Comparison of ENCODE assay signal across 8 cellular contexts in the genomic region with DNA sequence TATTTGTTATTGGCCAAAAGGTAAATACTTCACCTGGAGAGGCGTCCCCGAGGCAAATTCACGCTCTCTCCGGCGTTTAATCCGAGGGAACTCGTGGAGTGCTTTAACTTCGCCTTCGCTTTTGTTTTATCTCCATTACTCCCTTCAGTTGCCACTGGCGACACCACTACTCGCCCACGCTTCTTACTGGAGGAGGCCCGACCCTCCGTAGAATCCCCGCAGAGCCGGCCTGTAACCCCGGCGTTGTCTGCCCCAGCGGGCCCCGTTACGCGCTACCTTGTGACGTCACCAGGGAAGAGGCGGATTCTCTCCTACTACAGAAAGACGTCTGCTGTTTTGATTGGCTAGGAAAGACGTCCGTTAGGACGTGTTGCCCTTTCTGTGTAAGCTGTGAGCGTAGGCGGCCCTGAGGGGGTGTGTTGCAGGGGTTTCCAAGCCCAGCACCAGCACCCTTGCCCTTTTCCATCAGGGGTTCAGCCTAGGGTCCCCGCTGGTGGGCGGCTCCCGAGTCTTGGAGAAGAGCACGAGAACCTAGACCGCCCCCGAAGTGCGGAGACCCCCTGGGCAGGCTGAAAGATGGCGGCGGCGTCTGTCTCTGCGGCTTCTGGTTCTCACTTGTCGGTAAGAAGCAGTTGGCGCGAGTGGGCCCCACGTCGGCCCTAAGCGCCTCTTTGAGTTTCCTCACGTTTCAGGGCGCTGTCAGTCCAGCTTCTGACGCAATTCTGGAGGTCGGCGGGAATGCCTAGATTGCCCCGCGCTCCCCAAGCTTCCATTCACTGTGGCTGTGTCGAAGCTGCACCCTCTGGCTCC. TPM values are rescaled to one million over a fixed set of nuclear protein-coding genes. Genes with fewer than 3 reads are reported as not detected.
DNase-seq lines count a peak whose midpoint lies in the region; ATAC-seq and TF ChIP-seq lines count a peak whose summit lies in the region.

A gene (plus strand): TSS at position 376 of the 810 bp plus-strand sequence. CDS start 201 bp downstream, at position 577.

- peaks cover 24% of the 10 kb centered on the region for H3K36me3 Mint-ChIP-seq in WTC11

- no peaks in the 10 kb centered on the region for H3K9me3 ChIP-seq in smooth muscle cell (replicated peaks; ENCODE audit: low read depth)

- H3K27me3 ChIP-seq in smooth muscle cell (ENCODE audit: low read depth), result no peaks in the 10 kb centered on the region

- peak within 1 kb of the TSS; percentile 99 for H3K4me3 Mint-ChIP-seq in WTC11

- ATAC-seq in GM18909 (IDR thresholded peaks at IDR 0.05; ENCODE audit: poor library complexity, unreplicated experiment) (peak; percentile 80), HG03175 (IDR thresholded peaks at IDR 0.05; ENCODE audit: unreplicated experiment) (peak; percentile 71), WTC11 (peak; percentile 65)

- WGBS in smooth muscle cell (ENCODE audit: low lambda C conversion rate), result under 1% methylated on average over 51 of the region's 55 CpGs

- no peaks in the 10 kb centered on the region for H3K9me3 Mint-ChIP-seq in WTC11

- POLR2A ChIA-PET in AG04449 (lab: Yijun Ruan, JAX) (interaction anchor here (0.8 to 1.5 kb wide), 3 partner anchors 22 to 643 kb away, joined by 3 to 6 read pairs (median 3); no protein-coding TSS in a partner anchor), WTC11 (lab: Charles Lee) (interaction anchor here (0.7 to 3.7 kb wide), 8 partner anchors 22 to 723 kb away, joined by 3 to 25 read pairs (median 5); a partner anchor contains a TSS)

- H2AFZ ChIP-seq in smooth muscle cell (ENCODE audit: low read depth), result peak within 1 kb of the TSS; percentile 82

- peak within 1 kb of the TSS; percentile 89 for H3K4me2 ChIP-seq in smooth muscle cell

- peaks cover 34% of the 10 kb centered on the region for H3K4me1 Mint-ChIP-seq in WTC11

- no peaks in the 10 kb centered on the region for H4K20me1 ChIP-seq in smooth muscle cell (ENCODE audit: low read depth)

- peak; percentile 94 for DNase-seq in AG04449 (ENCODE audit: low read depth, low spot score)
- DNase-seq in NCI-H226, result peak; percentile 98
- DNase-seq in WTC11 (ENCODE audit: low spot score), result peak; percentile 94
- peak; percentile 99 to 100 for DNase-seq in cardiac fibroblast (ENCODE audit: low read depth in 2 of 2)
- DNase-seq in iPS-NIHi7 (ENCODE audit: extremely low spot score), result peak; percentile 89
- peak; percentile 89 for DNase-seq in smooth muscle cell (lab: John Stamatoyannopoulos, UW; ENCODE audit: unreplicated experiment)

- peak within 1 kb of the TSS; percentile 85 for H3K4me3 ChIP-seq in AG04449 (ENCODE audit: low read depth, low read length)
- H3K4me3 ChIP-seq in cardiac fibroblast (replicated peaks in 1 of 2; ENCODE audit: low read depth in 2 of 2, low read length in 2 of 2), result peak within 1 kb of the TSS; percentile 88 to 97
- peak within 1 kb of the TSS; percentile 74 for H3K4me3 ChIP-seq in smooth muscle cell

- peak within 1 kb of the TSS; percentile 98 for H3K27ac ChIP-seq in smooth muscle cell (ENCODE audit: low read depth)

- H3K79me2 ChIP-seq in smooth muscle cell (ENCODE audit: low read depth), result peaks cover 76% of the 10 kb centered on the region

- H3K9ac ChIP-seq in smooth muscle cell (ENCODE audit: low read depth), result peak within 1 kb of the TSS; percentile 98

- CTCF ChIA-PET in AG04449 (lab: Yijun Ruan, JAX), result interaction anchor here (1.0 to 3.8 kb wide), 11 partner anchors 10 to 722 kb away, joined by 3 to 19 read pairs (median 6); a partner anchor contains a TSS
- CTCF ChIA-PET in WTC11 (lab: Charles Lee), result interaction anchor here (1.2 to 1.8 kb wide), 6 partner anchors 46 to 723 kb away, joined by 3 to 10 read pairs (median 5); a partner anchor contains a TSS

- H3K27ac Mint-ChIP-seq in WTC11, result peak within 1 kb of the TSS; percentile 100

- H3K27me3 Mint-ChIP-seq in WTC11 (ENCODE audit: low read depth), result no peaks in the 10 kb centered on the region

- peaks cover 3% of the 10 kb centered on the region for H3K36me3 ChIP-seq in smooth muscle cell (ENCODE audit: low read depth)

- peaks cover 20% of the 10 kb centered on the region for H3K4me1 ChIP-seq in smooth muscle cell (ENCODE audit: low read depth)

- TF ChIP-seq CTCF in AG04449 (IDR thresholded peaks at IDR 0.05; ENCODE audit: insufficient read depth, low read length, missing control alignments), result no peak
- no peak for TF ChIP-seq CTCF in WTC11 (IDR thresholded peaks at IDR 0.05)
- no peak for TF ChIP-seq CTCF in cardiac fibroblast (IDR thresholded peaks at IDR 0.05; ENCODE audit: low read depth, low read length)
- TF ChIP-seq CTCF in smooth muscle cell (IDR thresholded peaks at IDR 0.05; ENCODE audit: borderline replicate concordance, insufficient read depth, poor library complexity, severe bottlenecking), result no peak

- H3F3A ChIP-seq in smooth muscle cell (ENCODE audit: low read depth), result no peaks in the 10 kb centered on the region

TF ChIP-seq in WTC11, 78 proteins besides CTCF, POLR2A, EP300 and RAD21 (continues in another document):
- peak; percentile 60 for TF ChIP-seq NFYB (CRISPR knock-in tag; conservative IDR thresholded peaks at IDR 0.05; ENCODE audit: low read depth)
- TF ChIP-seq, protein P1, sequence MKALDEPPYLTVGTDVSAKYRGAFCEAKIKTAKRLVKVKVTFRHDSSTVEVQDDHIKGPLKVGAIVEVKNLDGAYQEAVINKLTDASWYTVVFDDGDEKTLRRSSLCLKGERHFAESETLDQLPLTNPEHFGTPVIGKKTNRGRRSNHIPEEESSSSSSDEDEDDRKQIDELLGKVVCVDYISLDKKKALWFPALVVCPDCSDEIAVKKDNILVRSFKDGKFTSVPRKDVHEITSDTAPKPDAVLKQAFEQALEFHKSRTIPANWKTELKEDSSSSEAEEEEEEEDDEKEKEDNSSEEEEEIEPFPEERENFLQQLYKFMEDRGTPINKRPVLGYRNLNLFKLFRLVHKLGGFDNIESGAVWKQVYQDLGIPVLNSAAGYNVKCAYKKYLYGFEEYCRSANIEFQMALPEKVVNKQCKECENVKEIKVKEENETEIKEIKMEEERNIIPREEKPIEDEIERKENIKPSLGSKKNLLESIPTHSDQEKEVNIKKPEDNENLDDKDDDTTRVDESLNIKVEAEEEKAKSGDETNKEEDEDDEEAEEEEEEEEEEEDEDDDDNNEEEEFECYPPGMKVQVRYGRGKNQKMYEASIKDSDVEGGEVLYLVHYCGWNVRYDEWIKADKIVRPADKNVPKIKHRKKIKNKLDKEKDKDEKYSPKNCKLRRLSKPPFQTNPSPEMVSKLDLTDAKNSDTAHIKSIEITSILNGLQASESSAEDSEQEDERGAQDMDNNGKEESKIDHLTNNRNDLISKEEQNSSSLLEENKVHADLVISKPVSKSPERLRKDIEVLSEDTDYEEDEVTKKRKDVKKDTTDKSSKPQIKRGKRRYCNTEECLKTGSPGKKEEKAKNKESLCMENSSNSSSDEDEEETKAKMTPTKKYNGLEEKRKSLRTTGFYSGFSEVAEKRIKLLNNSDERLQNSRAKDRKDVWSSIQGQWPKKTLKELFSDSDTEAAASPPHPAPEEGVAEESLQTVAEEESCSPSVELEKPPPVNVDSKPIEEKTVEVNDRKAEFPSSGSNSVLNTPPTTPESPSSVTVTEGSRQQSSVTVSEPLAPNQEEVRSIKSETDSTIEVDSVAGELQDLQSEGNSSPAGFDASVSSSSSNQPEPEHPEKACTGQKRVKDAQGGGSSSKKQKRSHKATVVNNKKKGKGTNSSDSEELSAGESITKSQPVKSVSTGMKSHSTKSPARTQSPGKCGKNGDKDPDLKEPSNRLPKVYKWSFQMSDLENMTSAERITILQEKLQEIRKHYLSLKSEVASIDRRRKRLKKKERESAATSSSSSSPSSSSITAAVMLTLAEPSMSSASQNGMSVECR (CRISPR knock-in tag; IDR thresholded peaks at IDR 0.05; ENCODE audit: borderline replicate concordance), result peak; percentile 23; the same call in 1 of the 2 replicates
- TF ChIP-seq, protein P2, sequence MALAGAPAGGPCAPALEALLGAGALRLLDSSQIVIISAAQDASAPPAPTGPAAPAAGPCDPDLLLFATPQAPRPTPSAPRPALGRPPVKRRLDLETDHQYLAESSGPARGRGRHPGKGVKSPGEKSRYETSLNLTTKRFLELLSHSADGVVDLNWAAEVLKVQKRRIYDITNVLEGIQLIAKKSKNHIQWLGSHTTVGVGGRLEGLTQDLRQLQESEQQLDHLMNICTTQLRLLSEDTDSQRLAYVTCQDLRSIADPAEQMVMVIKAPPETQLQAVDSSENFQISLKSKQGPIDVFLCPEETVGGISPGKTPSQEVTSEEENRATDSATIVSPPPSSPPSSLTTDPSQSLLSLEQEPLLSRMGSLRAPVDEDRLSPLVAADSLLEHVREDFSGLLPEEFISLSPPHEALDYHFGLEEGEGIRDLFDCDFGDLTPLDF (CRISPR knock-in tag; IDR thresholded peaks at IDR 0.05), result no peak
- TF ChIP-seq, protein P3, sequence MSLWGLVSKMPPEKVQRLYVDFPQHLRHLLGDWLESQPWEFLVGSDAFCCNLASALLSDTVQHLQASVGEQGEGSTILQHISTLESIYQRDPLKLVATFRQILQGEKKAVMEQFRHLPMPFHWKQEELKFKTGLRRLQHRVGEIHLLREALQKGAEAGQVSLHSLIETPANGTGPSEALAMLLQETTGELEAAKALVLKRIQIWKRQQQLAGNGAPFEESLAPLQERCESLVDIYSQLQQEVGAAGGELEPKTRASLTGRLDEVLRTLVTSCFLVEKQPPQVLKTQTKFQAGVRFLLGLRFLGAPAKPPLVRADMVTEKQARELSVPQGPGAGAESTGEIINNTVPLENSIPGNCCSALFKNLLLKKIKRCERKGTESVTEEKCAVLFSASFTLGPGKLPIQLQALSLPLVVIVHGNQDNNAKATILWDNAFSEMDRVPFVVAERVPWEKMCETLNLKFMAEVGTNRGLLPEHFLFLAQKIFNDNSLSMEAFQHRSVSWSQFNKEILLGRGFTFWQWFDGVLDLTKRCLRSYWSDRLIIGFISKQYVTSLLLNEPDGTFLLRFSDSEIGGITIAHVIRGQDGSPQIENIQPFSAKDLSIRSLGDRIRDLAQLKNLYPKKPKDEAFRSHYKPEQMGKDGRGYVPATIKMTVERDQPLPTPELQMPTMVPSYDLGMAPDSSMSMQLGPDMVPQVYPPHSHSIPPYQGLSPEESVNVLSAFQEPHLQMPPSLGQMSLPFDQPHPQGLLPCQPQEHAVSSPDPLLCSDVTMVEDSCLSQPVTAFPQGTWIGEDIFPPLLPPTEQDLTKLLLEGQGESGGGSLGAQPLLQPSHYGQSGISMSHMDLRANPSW (CRISPR knock-in tag; conservative IDR thresholded peaks at IDR 0.05; ENCODE audit: low read depth), result no peak
- TF ChIP-seq ZNF138 (CRISPR knock-in tag; conservative IDR thresholded peaks at IDR 0.05), result no peak
- TF ChIP-seq, protein P4, sequence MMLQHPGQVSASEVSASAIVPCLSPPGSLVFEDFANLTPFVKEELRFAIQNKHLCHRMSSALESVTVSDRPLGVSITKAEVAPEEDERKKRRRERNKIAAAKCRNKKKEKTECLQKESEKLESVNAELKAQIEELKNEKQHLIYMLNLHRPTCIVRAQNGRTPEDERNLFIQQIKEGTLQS (CRISPR knock-in tag; conservative IDR thresholded peaks at IDR 0.05), result no peak

RNA-seq across cellular contexts. Expression of the gene that starts here (rescaled TPM):
- total RNA-seq in WTC11 (2021) (67.6 to 70.7 TPM (median 70.2 TPM) in 3 replicates), smooth muscle cell (67.7 and 84.7 TPM in 2 replicates)
- 37.4 and 47.6 TPM in 2 replicates for polyA plus RNA-seq in smooth muscle cell

Comparison
In these comparisons a context has a peak if more than half of its experiments do, and no peak if none do; other contexts are left out.
1. Peak in every context shown above with its lines: DNase-seq, ATAC-seq, H3K4me3 ChIP-seq and H3K27ac ChIP-seq.